ENCODE assay signal across 14 cellular contexts in genomic region chrX:50996930-50997329, GRCh38.
"Had no signal": no experiment of that assay in that cellular context is flagged by ENCODE, and none has a peak within 500 bp of the region (broad histone marks: within the 10 kb centered on the region; RNA-seq: fewer than 3 reads in every experiment).

No MANE protein-coding gene starts in this region.

- H3K4me1 ChIP-seq: left lung, upper lobe of right lung had no signal

- H3K27me3 ChIP-seq: left lung, upper lobe of right lung had no signal

- H3K36me3 ChIP-seq: left lung, thoracic aorta, upper lobe of right lung had no signal

- H3K9me3 ChIP-seq: left lung, thoracic aorta, upper lobe of right lung had no signal

- H3K27ac ChIP-seq: left lung, thoracic aorta, upper lobe of right lung had no signal

- H3K4me3 ChIP-seq: left lung, thoracic aorta, upper lobe of right lung had no signal

- DNase-seq: activated CD4-positive, alpha-beta T cell treated with anti-CD3 and anti-CD28 coated beads, Interleukin-2, amount 50 U/mL, for 4 hours; activated CD4-positive, CD25-positive, alpha-beta regulatory T cell treated with anti-CD3 and anti-CD28 coated beads, Interleukin-2, amount 50 U/mL, for 72 hours; activated naive CD4-positive, alpha-beta T cell; activated naive CD8-positive, alpha-beta T cell treated with anti-CD3 and anti-CD28 coated beads, Interleukin-2, amount 50 U/mL, for 24 hours; activated T-cell treated with anti-CD3 and anti-CD28 coated beads for 4 hours; aorta; effector memory CD4-positive, alpha-beta T cell; head of caudate nucleus; left lung; naive thymus-derived CD8-positive, alpha-beta T cell; stimulated activated CD4-positive, alpha-beta T cell treated with anti-CD3 and anti-CD28 coated beads, Interleukin-12 subunit alpha, Interleukin-12 subunit beta, amount 100 ng/mL, for 4 hours; stimulated activated CD4-positive, alpha-beta T cell treated with anti-CD3 and anti-CD28 coated beads, Interleukin-2, amount 100 ng/mL, for 24 hours; upper lobe of right lung had no signal
